Comparison of ENCODE assay signal across 8 cellular contexts in the genomic region with DNA sequence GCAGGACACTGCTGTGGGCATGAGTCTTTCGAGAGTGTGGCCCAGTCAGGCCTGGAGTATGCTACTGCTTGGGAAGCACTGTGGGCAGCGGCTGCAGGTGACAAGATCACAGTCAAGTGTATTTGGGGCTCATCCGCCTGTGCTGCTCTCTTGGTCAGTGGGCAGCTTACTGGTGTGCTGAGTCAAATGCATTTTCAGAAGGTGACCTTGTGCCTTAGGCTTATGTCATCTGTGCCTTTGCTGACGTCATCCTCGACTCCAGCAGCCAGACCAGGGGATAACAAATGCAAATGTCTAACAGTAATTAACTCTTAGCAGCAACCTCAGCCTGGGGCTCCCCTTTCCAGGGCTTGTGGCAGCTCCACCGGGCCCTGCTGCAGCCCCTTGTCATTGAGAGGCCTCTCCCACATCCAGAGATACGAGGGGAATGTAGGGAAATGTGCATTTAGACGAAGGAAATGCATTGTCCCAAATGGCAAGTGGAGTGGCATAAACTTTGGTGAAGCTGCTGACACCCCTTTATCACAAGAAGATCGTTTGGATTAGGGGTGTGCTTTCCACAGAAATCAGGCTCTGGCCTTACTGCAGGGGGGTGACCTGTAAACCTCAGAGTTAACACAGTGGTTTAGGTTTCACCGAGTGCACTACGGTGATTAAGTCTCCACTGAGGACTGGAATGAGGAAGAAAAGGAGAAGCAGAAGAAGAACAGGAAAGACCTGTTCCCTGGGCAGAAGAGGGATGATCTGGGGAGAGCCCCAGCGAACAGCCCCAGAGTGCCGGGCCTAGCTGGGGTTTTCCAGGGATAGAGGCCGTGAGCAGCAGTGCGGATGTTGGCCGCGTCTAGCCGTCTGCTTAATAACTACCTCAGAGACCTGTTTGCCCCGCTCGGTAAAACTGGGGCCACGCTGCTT. TPM values are rescaled to one million over a fixed set of nuclear protein-coding genes. Genes with fewer than 3 reads are reported as not detected.
DNase-seq lines count a peak whose midpoint lies in the region; ATAC-seq and TF ChIP-seq lines count a peak whose summit lies in the region.

No MANE protein-coding gene starts in this region.

- H3K9me3 Mint-ChIP-seq in naive B cell, result no peaks in the 10 kb centered on the region

- H3K36me3 ChIP-seq in cardiac muscle cell (no peaks in the 10 kb centered on the region), tibial artery (no peaks in the 10 kb centered on the region)

- peaks cover 11 to 24% (median 13%) of the 10 kb centered on the region in 3 donors for H3K4me1 Mint-ChIP-seq in naive B cell

- H3K4me1 ChIP-seq in cardiac muscle cell (ENCODE audit: low read depth) (peaks cover 24% of the 10 kb centered on the region), tibial artery (peaks cover 0 to 46% (median 18%) of the 10 kb centered on the region in 4 donors)

- H3K4me3 Mint-ChIP-seq in naive B cell, result peak overlapping the region in 1 of 8 donors; percentile 16

- DNase-seq in cardiac muscle cell (ENCODE audit: low read depth in 1 of 2, low spot score in 1 of 2), result peak in 1 of 2 donors; percentile 32
- DNase-seq in Right ventricle myocardium superior, result no peak
- DNase-seq in Kasumi-1 (lab: John Stamatoyannopoulos, UW), result peak; percentile 34 to 46
- peak; percentile 61 to 97 for DNase-seq in T47D (ENCODE audit: low read depth in 1 of 2, low spot score in 1 of 2)
- no peak for DNase-seq in naive B cell
- no peak for DNase-seq in tibial artery
- DNase-seq in central memory CD4-positive, alpha-beta T cell, result no peak
- no peak for DNase-seq in activated CD4-positive, alpha-beta T cell treated with anti-CD3 and anti-CD28 coated beads, Interleukin-2, amount 50 U/mL, for 1 hour

- H3K27ac Mint-ChIP-seq in naive B cell, result peak overlapping the region in 4 of 6 donors; percentile 10 to 79 (median 38)

- H3K27ac ChIP-seq in cardiac muscle cell (peak overlapping the region; percentile 20), tibial artery (no peak overlapping the region)

- H3K9me3 ChIP-seq in cardiac muscle cell (ENCODE audit: low read depth) (no peaks in the 10 kb centered on the region), tibial artery (no peaks in the 10 kb centered on the region)

- H3K27me3 ChIP-seq in cardiac muscle cell (no peaks in the 10 kb centered on the region), tibial artery (no peaks in the 10 kb centered on the region)

- no peak overlapping the region for H3K4me3 ChIP-seq in cardiac muscle cell
- no peak overlapping the region for H3K4me3 ChIP-seq in tibial artery

- intact Hi-C loops in Right ventricle myocardium superior (cut with DNase I) (no loop called here), tibial artery (cut with DNase I; ENCODE audit: low total_unique reads) (loop anchor here (10.0 kb wide), 1 partner anchor 287 kb away; a partner anchor contains a TSS)

- no peaks in the 10 kb centered on the region for H3K36me3 Mint-ChIP-seq in naive B cell

- TF ChIP-seq CTCF in cardiac muscle cell (IDR thresholded peaks at IDR 0.05; ENCODE audit: low read depth, low read length) (no peak), tibial artery (IDR thresholded peaks at IDR 0.05) (no peak)

- in situ Hi-C loops in T47D (cut with HindIII; ENCODE audit: low pct_unique_long_range_greater_than_20kb, low sequenced_read_pairs), result no loop called here

- H3K27me3 Mint-ChIP-seq in naive B cell, result no peaks in the 10 kb centered on the region

- ATAC-seq in Right ventricle myocardium superior (ENCODE audit: poor library complexity), result no peak
- peak; percentile 70 to 83 for ATAC-seq in naive B cell (ENCODE audit: low read depth in 2 of 2)

RNA-seq across cellular contexts. Expression of a gene that starts 39.7 kb away (rescaled TPM):
- 143 and 221 TPM in 2 replicates for total RNA-seq in cardiac muscle cell
- 296 and 352 TPM in 2 replicates for polyA plus RNA-seq in cardiac muscle cell
- 178 TPM for total RNA-seq in Right ventricle myocardium superior
- polyA plus RNA-seq in naive B cell (ENCODE audit: low read depth in 6 of 6), result 100 to 1,000 TPM; 216 to 373 (median 267) TPM

Comparison
In these comparisons a context has a peak if more than half of its experiments do, and no peak if none do; other contexts are left out.
1. DNase-seq: peak in Kasumi-1 (2 of 2) and T47D (2 of 2); none in Right ventricle myocardium superior (single experiment), naive B cell (single experiment), tibial artery (0 of 2), central memory CD4-positive, alpha-beta T cell (single experiment) and activated CD4-positive, alpha-beta T cell treated with anti-CD3 and anti-CD28 coated beads, Interleukin-2, amount 50 U/mL, for 1 hour (single experiment).